In genomic region chr12:114774181-114774580, GRCh38 we compare ENCODE assay signal across 19 cellular contexts.
DNase-seq lines count a peak whose midpoint lies in the region; ATAC-seq and TF ChIP-seq lines count a peak whose summit lies in the region.
"Had no signal": no experiment of that assay in that cellular context is flagged by ENCODE, and none has a peak within 500 bp of the region (broad histone marks: within the 10 kb centered on the region; RNA-seq: fewer than 3 reads in every experiment).

No MANE protein-coding gene starts in this region.

- H3K4me1 Mint-ChIP-seq in GM23338: no peaks in the 10 kb centered on the region
- no peaks in the 10 kb centered on the region for H3K4me1 Mint-ChIP-seq in endodermal cell
- no peaks in the 10 kb centered on the region for H3K4me1 Mint-ChIP-seq in type B pancreatic cell (ENCODE audit: unreplicated experiment)
- H3K4me1 Mint-ChIP-seq: activated naive CD4-positive, alpha-beta T cell treated with anti-CD3 and anti-CD28 coated beads, Interleukin-2, amount 10 ng/mL, durations not matched to agents 7 days and 5 days; brain had no signal

- H3F3A ChIP-seq in GM23338 (replicated peaks; ENCODE audit: low read depth): no peaks in the 10 kb centered on the region

- no peak for TF ChIP-seq CTCF in GM23338 (conservative IDR thresholded peaks at IDR 0.05; ENCODE audit: low read depth in 2 of 2)
- TF ChIP-seq CTCF in endodermal cell (conservative IDR thresholded peaks at IDR 0.05): no peak
- no peak for TF ChIP-seq CTCF in type B pancreatic cell (conservative IDR thresholded peaks at IDR 0.05)

- no peak overlapping the region for H2BK5ac ChIP-seq in neuronal stem cell (ENCODE audit: low read length)

- H3K4me1 ChIP-seq in GM23338 (ENCODE audit: insufficient read depth) (no peaks in the 10 kb centered on the region), SJSA1 (replicated peaks) (peaks cover 25% of the 10 kb centered on the region), endodermal cell (ENCODE audit: control insufficient read depth, insufficient read depth, low read length) (no peaks in the 10 kb centered on the region), neuronal stem cell (ENCODE audit: control insufficient read depth in 2 of 2, insufficient read depth in 1 of 2, low read depth in 1 of 2, low read length in 2 of 2) (no peaks in the 10 kb centered on the region)
- H3K4me1 ChIP-seq: heart left ventricle, Peyer's patch had no signal

- 87 to 90% methylated on average over 6 to 11 of the region's 11 CpGs for WGBS in endodermal cell (ENCODE audit: insufficient coverage in 1 of 2, insufficient read length in 1 of 2), 2 experiments
- WGBS in neuronal stem cell (ENCODE audit: extremely low coverage in 2 of 2, insufficient read length in 2 of 2, insufficient replicate concordance in 1 of 2), 2 donors: no CpG with 5 or more reads among the region's 11 CpGs

- no peaks in the 10 kb centered on the region for H3K9me2 ChIP-seq in GM23338 (ENCODE audit: insufficient read depth)

- H3K27ac Mint-ChIP-seq in GM23338 (no peak overlapping the region), endodermal cell (peak overlapping the region; percentile 21), type B pancreatic cell (no peak overlapping the region)
- H3K27ac Mint-ChIP-seq: activated naive CD4-positive, alpha-beta T cell treated with anti-CD3 and anti-CD28 coated beads, Interleukin-2, amount 10 ng/mL, durations not matched to agents 7 days and 5 days; natural killer cell treated with Interleukin-12 subunit alpha and Interleukin-12 subunit beta and Interleukin-15 and Interleukin-18, amount 100 ng/mL, for 72 hours had no signal

- H2AFZ ChIP-seq in GM23338: peak overlapping the region; percentile 52; the same call in 1 of the 2 replicates
- no peak overlapping the region for H2AFZ ChIP-seq in neuronal stem cell (ENCODE audit: low read length)

- no peaks in the 10 kb centered on the region for H4K20me1 ChIP-seq in GM23338 (replicated peaks; ENCODE audit: insufficient read depth)

- no peak overlapping the region for H3K4me3 ChIP-seq in GM23338
- no peak overlapping the region for H3K4me3 ChIP-seq in SJSA1
- no peak overlapping the region for H3K4me3 ChIP-seq in endodermal cell (ENCODE audit: low read length)
- no peak overlapping the region for H3K4me3 ChIP-seq in neuronal stem cell (ENCODE audit: low read length in 2 of 2)
- H3K4me3 ChIP-seq: heart left ventricle, Peyer's patch had no signal

- no peak overlapping the region for H4K91ac ChIP-seq in neuronal stem cell (ENCODE audit: low read depth, low read length, poor library complexity)

- H3K18ac ChIP-seq in neuronal stem cell (ENCODE audit: low read length): peak overlapping the region; percentile 24

- H3K4me3 Mint-ChIP-seq in GM23338 (no peak overlapping the region), endodermal cell (no peak overlapping the region), type B pancreatic cell (no peak overlapping the region)
- H3K4me3 Mint-ChIP-seq: activated naive CD4-positive, alpha-beta T cell treated with anti-CD3 and anti-CD28 coated beads, Interleukin-2, amount 10 ng/mL, durations not matched to agents 7 days and 5 days; brain; natural killer cell treated with Interleukin-12 subunit alpha and Interleukin-12 subunit beta and Interleukin-15 and Interleukin-18, amount 100 ng/mL, for 72 hours had no signal

- H3K9me3 ChIP-seq in SJSA1 (replicated peaks) (no peaks in the 10 kb centered on the region), endodermal cell (ENCODE audit: control insufficient read depth, low read length) (no peaks in the 10 kb centered on the region), neuronal stem cell (replicated peaks in 1 of 2; ENCODE audit: control insufficient read depth in 2 of 2, insufficient read depth in 1 of 2, low read depth in 1 of 2, low read length in 2 of 2) (no peaks in the 10 kb centered on the region)
- H3K9me3 ChIP-seq: heart left ventricle, Peyer's patch had no signal

- no peak overlapping the region for H3K23ac ChIP-seq in neuronal stem cell (ENCODE audit: low read depth, low read length, poor library complexity)

- H3K9me3 Mint-ChIP-seq in GM23338 (0 out of 3 replicates have a peak, but pooled peaks cover 3% of the 10 kb centered on the region), endodermal cell (no peaks in the 10 kb centered on the region), type B pancreatic cell (peaks cover 9% of the 10 kb centered on the region)
- H3K9me3 Mint-ChIP-seq: natural killer cell treated with Interleukin-12 subunit alpha and Interleukin-12 subunit beta and Interleukin-15 and Interleukin-18, amount 100 ng/mL, for 72 hours had no signal

- H3K79me1 ChIP-seq in neuronal stem cell (ENCODE audit: low read depth, low read length): no peaks in the 10 kb centered on the region

- H2AK5ac ChIP-seq in neuronal stem cell (ENCODE audit: low read depth, low read length): no peak overlapping the region

- ATAC-seq in GM23338 (no peak), HG03460 (IDR thresholded peaks at IDR 0.05; ENCODE audit: unreplicated experiment) (no peak), GM21515 (IDR thresholded peaks at IDR 0.05; ENCODE audit: unreplicated experiment) (no peak)
- ATAC-seq: heart left ventricle; natural killer cell treated with Interleukin-12 subunit alpha and Interleukin-12 subunit beta and Interleukin-15 and Interleukin-18, amount 100 ng/mL, for 72 hours had no signal

- H3K4ac ChIP-seq in neuronal stem cell (ENCODE audit: low read length): no peak overlapping the region

- no peak overlapping the region for H4K8ac ChIP-seq in neuronal stem cell (ENCODE audit: low read depth, low read length)

- DNase-seq in GM23338 (ENCODE audit: low spot score) (no peak), SJSA1 (ENCODE audit: low read depth in 1 of 2, low spot score in 2 of 2) (peak; percentile 80 to 83), endodermal cell (no peak), neuronal stem cell (ENCODE audit: low spot score) (no peak), NCI-H1436 treated with DMSO at 0.1 percent for 48 hours (lab: John Stamatoyannopoulos, UW) (no peak), type B pancreatic cell (ENCODE audit: extremely low spot score, unreplicated experiment) (no peak)
- DNase-seq: activated CD4-positive, alpha-beta T cell treated with anti-CD3 and anti-CD28 coated beads, Interleukin-2, amount 50 U/mL, for 1 hour; activated naive CD4-positive, alpha-beta T cell treated with anti-CD3 and anti-CD28 coated beads, Interleukin-2, amount 10 ng/mL, durations not matched to agents 7 days and 5 days; heart left ventricle; mammary epithelial cell; NCI-H146; Peyer's patch; small intestine; stimulated activated CD4-positive, alpha-beta T cell treated with anti-CD3 and anti-CD28 coated beads, Interleukin-4, amount 100 ng/mL, for 4 hours; substantia nigra had no signal

- H3K36me3 ChIP-seq in GM23338 (ENCODE audit: insufficient read depth) (no peaks in the 10 kb centered on the region; the same call in 1 of the 2 replicates), SJSA1 (no peaks in the 10 kb centered on the region), endodermal cell (ENCODE audit: control insufficient read depth, insufficient read depth, low read length) (no peaks in the 10 kb centered on the region), neuronal stem cell (replicated peaks in 1 of 2; ENCODE audit: control insufficient read depth in 2 of 2, insufficient read depth in 2 of 2, low read length in 2 of 2) (no peaks in the 10 kb centered on the region)
- H3K36me3 ChIP-seq: heart left ventricle, Peyer's patch had no signal

- H3K27me3 ChIP-seq in GM23338 (ENCODE audit: insufficient read depth) (no peaks in the 10 kb centered on the region), SJSA1 (replicated peaks) (no peaks in the 10 kb centered on the region), endodermal cell (ENCODE audit: control insufficient read depth, insufficient read depth, low read length, poor library complexity, severe bottlenecking) (no peaks in the 10 kb centered on the region), neuronal stem cell (ENCODE audit: control insufficient read depth in 3 of 3, insufficient read depth in 3 of 3, low read depth in 1 of 3, low read length in 3 of 3) (no peaks in the 10 kb centered on the region)
- H3K27me3 ChIP-seq: heart left ventricle, Peyer's patch had no signal

- no peak overlapping the region for H3K14ac ChIP-seq in neuronal stem cell (ENCODE audit: low read length)

- H3K27me3 Mint-ChIP-seq in GM23338 (ENCODE audit: insufficient read depth, low read depth, poor library complexity) (peaks cover 2% of the 10 kb centered on the region), endodermal cell (ENCODE audit: insufficient read depth) (peaks cover 6% of the 10 kb centered on the region), type B pancreatic cell (no peaks in the 10 kb centered on the region)
- H3K27me3 Mint-ChIP-seq: activated naive CD4-positive, alpha-beta T cell treated with anti-CD3 and anti-CD28 coated beads, Interleukin-2, amount 10 ng/mL, durations not matched to agents 7 days and 5 days; natural killer cell treated with Interleukin-12 subunit alpha and Interleukin-12 subunit beta and Interleukin-15 and Interleukin-18, amount 100 ng/mL, for 72 hours had no signal

- H2BK12ac ChIP-seq in neuronal stem cell (ENCODE audit: low read length): no peak overlapping the region

- no peak overlapping the region for H3K4me2 ChIP-seq in GM23338
- no peak overlapping the region for H3K4me2 ChIP-seq in neuronal stem cell (ENCODE audit: insufficient read depth, low read length, poor library complexity, severe bottlenecking)

- no peak overlapping the region for H3K9ac ChIP-seq in endodermal cell (ENCODE audit: extremely low read depth, low read length, poor library complexity, severe bottlenecking)
- H3K9ac ChIP-seq in neuronal stem cell (ENCODE audit: low read depth, low read length, poor library complexity): no peak overlapping the region

- H2BK15ac ChIP-seq in neuronal stem cell (ENCODE audit: low read length): no peak overlapping the region

- no peaks in the 10 kb centered on the region for H3K36me3 Mint-ChIP-seq in GM23338 (ENCODE audit: low read depth)
- H3K36me3 Mint-ChIP-seq in endodermal cell (ENCODE audit: low read depth): no peaks in the 10 kb centered on the region
- no peaks in the 10 kb centered on the region for H3K36me3 Mint-ChIP-seq in type B pancreatic cell
- H3K36me3 Mint-ChIP-seq: activated naive CD4-positive, alpha-beta T cell treated with anti-CD3 and anti-CD28 coated beads, Interleukin-2, amount 10 ng/mL, durations not matched to agents 7 days and 5 days; brain; natural killer cell treated with Interleukin-12 subunit alpha and Interleukin-12 subunit beta and Interleukin-15 and Interleukin-18, amount 100 ng/mL, for 72 hours had no signal

- H3K79me2 ChIP-seq in GM23338 (replicated peaks; ENCODE audit: insufficient read depth): no peaks in the 10 kb centered on the region

- no peak overlapping the region for H2BK120ac ChIP-seq in neuronal stem cell (ENCODE audit: low read depth, low read length)

- no peak overlapping the region for H3K27ac ChIP-seq in GM23338 (ENCODE audit: low read depth)
- H3K27ac ChIP-seq in SJSA1: peak overlapping the region; percentile 95
- H3K27ac ChIP-seq in endodermal cell (ENCODE audit: low read depth, low read length): no peak overlapping the region
- no peak overlapping the region for H3K27ac ChIP-seq in neuronal stem cell (replicated peaks; ENCODE audit: low read length)
- H3K27ac ChIP-seq: heart left ventricle, Peyer's patch had no signal

TF ChIP-seq in GM23338, 12 proteins besides CTCF, POLR2A, EP300 and RAD21 (continues in another document):
- no peak for TF ChIP-seq STAT1 (IDR thresholded peaks at IDR 0.05; ENCODE audit: unreplicated experiment)
- no peak for TF ChIP-seq EZH2phosphoT487 (IDR thresholded peaks at IDR 0.05; ENCODE audit: unreplicated experiment)

Comparison
In these comparisons a context has a peak if more than half of its experiments do, and no peak if none do; other contexts are left out.
1. DNase-seq: peak in SJSA1 (2 of 2); none in GM23338 (single experiment), endodermal cell (single experiment), neuronal stem cell (single experiment), NCI-H1436 treated with DMSO at 0.1 percent for 48 hours (single experiment) and type B pancreatic cell (single experiment).